ENCODE assay signal across 17 cellular contexts in genomic region chr5:40984884-40985283, GRCh38.
A peak's percentile ranks its signal among the peaks of the same experiment; 100 is the strongest.
DNase-seq lines count a peak whose midpoint lies in the region; ATAC-seq and TF ChIP-seq lines count a peak whose summit lies in the region.
"Had no signal": no experiment of that assay in that cellular context is flagged by ENCODE, and none has a peak within 500 bp of the region (broad histone marks: within the 10 kb centered on the region; RNA-seq: fewer than 3 reads in every experiment).

No MANE protein-coding gene starts in this region.

- ATAC-seq in GM18520 (IDR thresholded peaks at IDR 0.05; ENCODE audit: unreplicated experiment): no peak
- ATAC-seq: A549; Panc1; stimulated activated memory B cell treated with anti-CD40 and anti-IgM and Interleukin-4, amounts not matched to agents 10 μg/mL and 1 μg/mL and 100 μg/mL, for 72 hours had no signal

- no peaks in the 10 kb centered on the region for H3K27me3 Mint-ChIP-seq in type B pancreatic cell
- peaks cover 1% of the 10 kb centered on the region for H3K27me3 Mint-ChIP-seq in glutamatergic neuron (ENCODE audit: unreplicated experiment)

- H3K27me3 ChIP-seq in BJ (ENCODE audit: control insufficient read depth, insufficient read depth, low read length): no peaks in the 10 kb centered on the region
- H3K27me3 ChIP-seq in HAP-1 (ENCODE audit: low read depth): no peaks in the 10 kb centered on the region; the same call in 1 of the 2 replicates
- H3K27me3 ChIP-seq: testis had no signal

- H3K4me3 ChIP-seq in BJ (ENCODE audit: low read depth, low read length) (no peak overlapping the region), epithelial cell of esophagus (ENCODE audit: low read length) (no peak overlapping the region), HAP-1 (no peak overlapping the region)
- H3K4me3 ChIP-seq: A549, lung, testis had no signal

- no peak overlapping the region for H3K27ac Mint-ChIP-seq in type B pancreatic cell
- no peak overlapping the region for H3K27ac Mint-ChIP-seq in glutamatergic neuron (ENCODE audit: unreplicated experiment)
- H3K27ac Mint-ChIP-seq: stimulated activated memory B cell treated with anti-CD40 and anti-IgM and Interleukin-4, amounts not matched to agents 10 μg/mL and 1 μg/mL and 100 μg/mL, for 72 hours; T-helper 1 cell treated with Interleukin-12 subunit alpha and Interleukin-12 subunit beta and Interleukin-4 antibody, amounts not matched to agents 30 μg/mL and 1 μg/mL, for 36 hours had no signal

- POLR2A ChIA-PET in BJ (lab: Charles Lee): no interaction called here

- H3K9me3 ChIP-seq in HAP-1: no peaks in the 10 kb centered on the region
- H3K9me3 ChIP-seq: A549, testis had no signal

- in situ Hi-C loops in HAP-1 (cut with MboI; ENCODE audit: low sequenced_read_pairs): no loop called here

- peak; percentile 42 for DNase-seq in BJ (ENCODE audit: low read depth)
- DNase-seq in LHCN-M2 (ENCODE audit: low read depth): peak; percentile 47
- peak; percentile 55 for DNase-seq in epithelial cell of esophagus (ENCODE audit: low read depth)
- DNase-seq in kidney tubule cell (ENCODE audit: low spot score): peak; percentile 61
- no peak for DNase-seq in type B pancreatic cell (ENCODE audit: extremely low spot score, unreplicated experiment)
- no peak for DNase-seq in HAP-1 (ENCODE audit: low spot score in 2 of 2)
- no peak for DNase-seq in glutamatergic neuron
- DNase-seq: activated gamma-delta T cell treated with Interleukin-2 at 50 U/mL for 16 hours, islet precursor cell, NCI-H2029 treated with DMSO at 0.1 percent for 48 hours, testis had no signal

- H3K36me3 Mint-ChIP-seq in type B pancreatic cell (no peaks in the 10 kb centered on the region), glutamatergic neuron (ENCODE audit: unreplicated experiment) (no peaks in the 10 kb centered on the region)
- H3K36me3 Mint-ChIP-seq: stimulated activated memory B cell treated with anti-CD40 and anti-IgM and Interleukin-4, amounts not matched to agents 10 μg/mL and 1 μg/mL and 100 μg/mL, for 72 hours had no signal

- H3K4me1 Mint-ChIP-seq in type B pancreatic cell (ENCODE audit: unreplicated experiment) (peaks cover 11% of the 10 kb centered on the region), glutamatergic neuron (ENCODE audit: low read depth, unreplicated experiment) (no peaks in the 10 kb centered on the region)
- H3K4me1 Mint-ChIP-seq: stimulated activated memory B cell treated with anti-CD40 and anti-IgM and Interleukin-4, amounts not matched to agents 10 μg/mL and 1 μg/mL and 100 μg/mL, for 72 hours had no signal

- H3K9me3 Mint-ChIP-seq in type B pancreatic cell: no peaks in the 10 kb centered on the region
- no peaks in the 10 kb centered on the region for H3K9me3 Mint-ChIP-seq in glutamatergic neuron (ENCODE audit: unreplicated experiment)

- H3K4me3 Mint-ChIP-seq in type B pancreatic cell (no peak overlapping the region), glutamatergic neuron (ENCODE audit: unreplicated experiment) (no peak overlapping the region)
- H3K4me3 Mint-ChIP-seq: stimulated activated memory B cell treated with anti-CD40 and anti-IgM and Interleukin-4, amounts not matched to agents 10 μg/mL and 1 μg/mL and 100 μg/mL, for 72 hours; T-helper 1 cell treated with Interleukin-12 subunit alpha and Interleukin-12 subunit beta and Interleukin-4 antibody, amounts not matched to agents 30 μg/mL and 1 μg/mL, for 36 hours had no signal

- no peaks in the 10 kb centered on the region for H3K4me1 ChIP-seq in HAP-1
- H3K4me1 ChIP-seq: A549, testis had no signal

- CTCF ChIA-PET in BJ (lab: Yijun Ruan, JAX): no interaction called here

- H3K36me3 ChIP-seq in BJ (ENCODE audit: control insufficient read depth, insufficient read depth, low read length) (no peaks in the 10 kb centered on the region), HAP-1 (replicated peaks) (no peaks in the 10 kb centered on the region)

- TF ChIP-seq CTCF in BJ (IDR thresholded peaks at IDR 0.05; ENCODE audit: insufficient read depth, low read depth, low read length) (no peak), epithelial cell of esophagus (IDR thresholded peaks at IDR 0.05; ENCODE audit: insufficient read depth, low read depth, low read length, missing control alignments) (no peak), type B pancreatic cell (conservative IDR thresholded peaks at IDR 0.05) (no peak), glutamatergic neuron (IDR thresholded peaks at IDR 0.05; ENCODE audit: partially characterized antibody, unreplicated experiment) (no peak)

Comparison
In these comparisons a context has a peak if more than half of its experiments do, and no peak if none do; other contexts are left out.
1. DNase-seq: peak in BJ (single experiment), LHCN-M2 (single experiment), epithelial cell of esophagus (single experiment) and kidney tubule cell (single experiment); none in type B pancreatic cell (single experiment), HAP-1 (0 of 2) and glutamatergic neuron (single experiment).